20 cellular contexts compared by ENCODE assay signal in genomic region chr6:117008618-117009017, GRCh38.
DNase-seq lines count a peak whose midpoint lies in the region; ATAC-seq and TF ChIP-seq lines count a peak whose summit lies in the region.
"Had no signal": no experiment of that assay in that cellular context is flagged by ENCODE, and none has a peak within 500 bp of the region (broad histone marks: within the 10 kb centered on the region; RNA-seq: fewer than 3 reads in every experiment).

No MANE protein-coding gene starts in this region.

- H4K20me1 ChIP-seq in OCI-LY7 (ENCODE audit: insufficient read depth, low read length) (no peaks in the 10 kb centered on the region), PC-9 (ENCODE audit: insufficient read depth) (no peaks in the 10 kb centered on the region)

- CTCF ChIA-PET in OCI-LY7 (lab: Charles Lee; ENCODE audit: unreplicated experiment) = no interaction called here
- CTCF ChIA-PET in PC-9 (lab: Charles Lee) = no interaction called here

- BruUV-seq in OCI-LY7 (replicated peaks; lab: Mats Ljungman, UMichigan) (no TSS peak), PC-9 (replicated peaks; lab: Mats Ljungman, UMichigan) (no TSS peak)

- H3K4me1 ChIP-seq in OCI-LY7 (ENCODE audit: insufficient read depth, low read length, poor library complexity, severe bottlenecking) (peaks cover 18% of the 10 kb centered on the region), PC-9 (replicated peaks; ENCODE audit: insufficient read depth) (no peaks in the 10 kb centered on the region)
- H3K4me1 ChIP-seq: BE2C, gastrocnemius medialis, right lobe of liver had no signal

- H3K9me2 ChIP-seq in OCI-LY7 (ENCODE audit: insufficient read depth, low read length) (no peaks in the 10 kb centered on the region), PC-9 (ENCODE audit: insufficient read depth) (0 out of 2 replicates have a peak, but pooled peaks cover 4% of the 10 kb centered on the region)

- H3K27ac ChIP-seq in OCI-LY7 (ENCODE audit: low read depth, low read length, poor library complexity, severe bottlenecking) = peak overlapping the region; percentile 55
- H3K27ac ChIP-seq in PC-9 = no peak overlapping the region
- H3K27ac ChIP-seq: gastrocnemius medialis, KMS-11, right lobe of liver had no signal

- H3F3A ChIP-seq in PC-9 (ENCODE audit: insufficient read depth, low read depth) = no peaks in the 10 kb centered on the region

- H2AFZ ChIP-seq in OCI-LY7 (ENCODE audit: low read length) (peak overlapping the region; percentile 55; the same call in 1 of the 2 replicates), PC-9 (no peak overlapping the region)

- H3K4me3 ChIP-seq in OCI-LY7 (ENCODE audit: low read depth, low read length, poor library complexity, severe bottlenecking) (peak overlapping the region; percentile 14), PC-9 (no peak overlapping the region)
- H3K4me3 ChIP-seq: gastrocnemius medialis, HAP-1, right lobe of liver had no signal

- DNase-seq in OCI-LY7 (ENCODE audit: low spot score) (peak; percentile 71), C1 segment of cervical spinal cord (lab: John Stamatoyannopoulos, UW) (no peak), PC-9 (no peak)
- DNase-seq: activated CD4-positive, alpha-beta T cell treated with anti-CD3 and anti-CD28 coated beads, Interleukin-2, amount 10 ng/mL, durations not matched to agents 24 days and 14 days; activated T-cell treated with anti-CD3 and anti-CD28 coated beads, Interleukin-2, amount 50 U/mL, for 48 hours; BE2C; DND-41; gastrocnemius medialis; NCI-H1436 treated with DMSO at 0.1 percent for 48 hours; right lobe of liver; SHP77 treated with DMSO at 0.1 percent for 48 hours; stimulated activated naive B cell treated with anti-CD40 and anti-IgM and Interleukin-4, amounts not matched to agents 10 μg/mL and 1 μg/mL and 100 μg/mL, for 72 hours; T1000 had no signal

- ATAC-seq in GM18511 (IDR thresholded peaks at IDR 0.05; ENCODE audit: unreplicated experiment) (peak; percentile 92), GM21423 (IDR thresholded peaks at IDR 0.05; ENCODE audit: unreplicated experiment) (peak; percentile 58), HG03103 (IDR thresholded peaks at IDR 0.05; ENCODE audit: low read depth, unreplicated experiment) (peak; percentile 96), GM21381 (IDR thresholded peaks at IDR 0.05; ENCODE audit: unreplicated experiment) (no peak), HG03135 (IDR thresholded peaks at IDR 0.05; ENCODE audit: unreplicated experiment) (no peak)
- ATAC-seq: gastrocnemius medialis; right lobe of liver; stimulated activated naive B cell treated with anti-CD40 and anti-IgM and Interleukin-4, amounts not matched to agents 10 μg/mL and 1 μg/mL and 100 μg/mL, for 72 hours had no signal

- intact Hi-C loops in OCI-LY7 (cut with micrococcal nuclease; ENCODE audit: unreplicated experiment) = loop anchor here (2.0 to 5.0 kb wide), 2 partner anchors 18 to 326 kb away; partner anchors contain the start of gene KPNA5
- intact Hi-C loops in PC-9 (cut with micrococcal nuclease; ENCODE audit: unreplicated experiment) = no loop called here

- no peaks in the 10 kb centered on the region for H3K36me3 ChIP-seq in OCI-LY7 (ENCODE audit: insufficient read depth, low read length)
- no peaks in the 10 kb centered on the region for H3K36me3 ChIP-seq in PC-9 (ENCODE audit: low read depth)
- H3K36me3 ChIP-seq: BE2C, gastrocnemius medialis, HAP-1, right lobe of liver had no signal

- TF ChIP-seq CTCF in OCI-LY7 (conservative IDR thresholded peaks at IDR 0.05; ENCODE audit: low read length) (no peak), PC-9 (conservative IDR thresholded peaks at IDR 0.05) (no peak)

- H3K4me2 ChIP-seq in OCI-LY7 (ENCODE audit: low read length) (peak overlapping the region; percentile 39), PC-9 (no peak overlapping the region)
- H3K4me2 ChIP-seq: KMS-11 had no signal

- POLR2A ChIA-PET in OCI-LY7 (lab: Charles Lee) (interaction anchor here (0.7 to 2.8 kb wide), 5 partner anchors 9 to 252 kb away, joined by 3 to 11 read pairs (median 3); no protein-coding TSS in a partner anchor), PC-9 (lab: Charles Lee; ENCODE audit: unreplicated experiment) (no interaction called here)

- H3K27me3 ChIP-seq in PC-9 (ENCODE audit: insufficient read depth, low read depth) = no peaks in the 10 kb centered on the region
- H3K27me3 ChIP-seq: BE2C, gastrocnemius medialis, right lobe of liver had no signal

- no peaks in the 10 kb centered on the region for H3K79me2 ChIP-seq in OCI-LY7 (ENCODE audit: insufficient read depth, low read depth, low read length)
- H3K79me2 ChIP-seq in PC-9 (ENCODE audit: low read depth) = no peaks in the 10 kb centered on the region

- H3K9me3 ChIP-seq in OCI-LY7 (ENCODE audit: low read length) (no peaks in the 10 kb centered on the region), PC-9 (ENCODE audit: insufficient read depth, low read depth) (no peaks in the 10 kb centered on the region)
- H3K9me3 ChIP-seq: BE2C, gastrocnemius medialis, HAP-1, right lobe of liver had no signal

Comparison
In these comparisons a context has a peak if more than half of its experiments do, and no peak if none do; other contexts are left out.
1. ATAC-seq: peak in GM18511 (single experiment), GM21423 (single experiment) and HG03103 (single experiment); none in GM21381 (single experiment) and HG03135 (single experiment).